8 cellular contexts compared by ENCODE assay signal in genomic region chr17:64919289-64920025, GRCh38. TPM values are rescaled to one million over a fixed set of nuclear protein-coding genes. Genes with fewer than 3 reads are reported as not detected.
DNase-seq lines count a peak whose midpoint lies in the region; ATAC-seq and TF ChIP-seq lines count a peak whose summit lies in the region.
"Not testable (repeated sequence)": the region's sequence is repeated elsewhere in the genome, so short reads cannot be mapped to it uniquely, and the experiment has no call there.

Gene LRRC37A3 (minus strand): TSS chr17:64919478. CDS start chr17:64897257, 22,221 bp downstream.

- H3K4me1 Mint-ChIP-seq in Caco-2 (ENCODE audit: low read depth, unreplicated experiment); memory B cell: not testable (repeated sequence)

- peak; percentile 98 to 100 for DNase-seq in Caco-2
- peak; percentile 93 for DNase-seq in HT1080 (ENCODE audit: low read depth)
- peak; percentile 93 for DNase-seq in NK-92 treated with Interleukin-12 subunit alpha and Interleukin-12 subunit beta, amount 100 ng/mL, for 24 hours (lab: John Stamatoyannopoulos, UW)
- peak; percentile 100 for DNase-seq in activated CD8-positive, alpha-beta memory T cell treated with anti-CD3 and anti-CD28 coated beads for 24 hours
- peak; percentile 98 for DNase-seq in effector memory CD4-positive, alpha-beta T cell
- peak; percentile 100 for DNase-seq in memory B cell (ENCODE audit: low spot score in 2 of 2)
- DNase-seq in stimulated activated CD8-positive, alpha-beta memory T cell treated with anti-CD3 and anti-CD28 coated beads, Interleukin-12 subunit alpha, Interleukin-12 subunit beta, amount 100 ng/mL, for 1 hour (ENCODE audit: low read depth), result peak; percentile 99

- POLR2A ChIA-PET in Caco-2 (lab: Charles Lee), result interaction anchor here (0.9 kb wide), 1 partner anchor 56 kb away, joined by 4 read pairs; no protein-coding TSS in a partner anchor

- peak; percentile 86 for ATAC-seq in GM21367 (IDR thresholded peaks at IDR 0.05; ENCODE audit: unreplicated experiment)
- peak; percentile 87 for ATAC-seq in memory B cell (ENCODE audit: low read depth)

- peaks cover 14% of the 10 kb centered on the region for H3K36me3 Mint-ChIP-seq in Caco-2 (ENCODE audit: insufficient read depth, unreplicated experiment)
- H3K36me3 Mint-ChIP-seq in memory B cell, result not testable (repeated sequence)

- not testable (repeated sequence) for H3K4me1 ChIP-seq in Caco-2; effector memory CD4-positive, alpha-beta T cell (ENCODE audit: control insufficient read depth, insufficient read depth, low read length, poor library complexity, severe bottlenecking)

- H3K27ac ChIP-seq in effector memory CD4-positive, alpha-beta T cell (ENCODE audit: insufficient read depth, low read length, poor library complexity, severe bottlenecking), result peak within 1 kb of the TSS; percentile 84

- H3K27ac Mint-ChIP-seq in Caco-2 (ENCODE audit: unreplicated experiment) (peak within 1 kb of the TSS; percentile 93), memory B cell (peak within 1 kb of the TSS; percentile 93)

- intact Hi-C loops in Caco-2 (cut with micrococcal nuclease; ENCODE audit: unreplicated experiment), result not testable (repeated sequence)

- H3K27me3 ChIP-seq in Caco-2 (replicated peaks; ENCODE audit: control insufficient read depth, insufficient read depth, low read length); effector memory CD4-positive, alpha-beta T cell (replicated peaks; ENCODE audit: control insufficient read depth, insufficient read depth, low read length, poor library complexity, severe bottlenecking): not testable (repeated sequence)

- not testable (repeated sequence) for H3K36me3 ChIP-seq in Caco-2 (ENCODE audit: control insufficient read depth, insufficient read depth, low read length); effector memory CD4-positive, alpha-beta T cell (ENCODE audit: control insufficient read depth, insufficient read depth, low read length)

- not testable (repeated sequence) for BruUV-seq in Caco-2 (replicated peaks; lab: Mats Ljungman, UMichigan)

- not testable (repeated sequence) for H3K9me3 ChIP-seq in Caco-2; effector memory CD4-positive, alpha-beta T cell (ENCODE audit: control insufficient read depth, low read length)

- TF ChIP-seq CTCF in Caco-2 (IDR thresholded peaks at IDR 0.05; ENCODE audit: insufficient read depth in 1 of 2, low read depth in 1 of 2, low read length in 1 of 2, severe bottlenecking in 1 of 2, unreplicated experiment in 1 of 2), result peak; percentile 81 to 98

- not testable (repeated sequence) for H3K27me3 Mint-ChIP-seq in Caco-2 (ENCODE audit: insufficient read depth, unreplicated experiment); memory B cell

- H3K4me3 ChIP-seq in Caco-2 (ENCODE audit: low read depth, low read length), result peak within 1 kb of the TSS; percentile 77
- H3K4me3 ChIP-seq in effector memory CD4-positive, alpha-beta T cell (ENCODE audit: insufficient read depth, low read depth, low read length, poor library complexity, severe bottlenecking), result peak within 1 kb of the TSS; percentile 77

- CTCF ChIA-PET in Caco-2 (lab: Charles Lee), result interaction anchor here (0.6 to 1.4 kb wide), 6 partner anchors 42 to 584 kb away, joined by 3 to 8 read pairs (median 4); no protein-coding TSS in a partner anchor

- H3K4me3 Mint-ChIP-seq in Caco-2 (ENCODE audit: unreplicated experiment) (peak within 1 kb of the TSS; percentile 83), memory B cell (peak within 1 kb of the TSS; percentile 89)

- not testable (repeated sequence) for H3K9me3 Mint-ChIP-seq in Caco-2 (ENCODE audit: unreplicated experiment); memory B cell

RNA-seq across cellular contexts. Expression of gene LRRC37A3, which starts in this region (rescaled TPM):
- total RNA-seq in Caco-2 (2022), result 5.8 and 8.6 TPM in 2 replicates
- total RNA-seq in HT1080 (2014; rRNA removed; shearing (Covaris generic)), result 1.3 and 2.0 TPM in 2 replicates
- 0.15 and 0.46 TPM in 2 replicates for polyA plus RNA-seq in HT1080 (2015; cell fraction: cytosol; rRNA removed)
- 2.3 and 4.8 TPM in 2 replicates for polyA plus RNA-seq in HT1080 (2015; cell fraction: nucleus; rRNA removed)

Comparison
In these comparisons a context has a peak if more than half of its experiments do, and no peak if none do; other contexts are left out.
1. Peak in every context shown above with its lines: DNase-seq, ATAC-seq, H3K4me3 ChIP-seq and H3K27ac ChIP-seq.